Comparison of ENCODE assay signal across 8 cellular contexts in the genomic region with DNA sequence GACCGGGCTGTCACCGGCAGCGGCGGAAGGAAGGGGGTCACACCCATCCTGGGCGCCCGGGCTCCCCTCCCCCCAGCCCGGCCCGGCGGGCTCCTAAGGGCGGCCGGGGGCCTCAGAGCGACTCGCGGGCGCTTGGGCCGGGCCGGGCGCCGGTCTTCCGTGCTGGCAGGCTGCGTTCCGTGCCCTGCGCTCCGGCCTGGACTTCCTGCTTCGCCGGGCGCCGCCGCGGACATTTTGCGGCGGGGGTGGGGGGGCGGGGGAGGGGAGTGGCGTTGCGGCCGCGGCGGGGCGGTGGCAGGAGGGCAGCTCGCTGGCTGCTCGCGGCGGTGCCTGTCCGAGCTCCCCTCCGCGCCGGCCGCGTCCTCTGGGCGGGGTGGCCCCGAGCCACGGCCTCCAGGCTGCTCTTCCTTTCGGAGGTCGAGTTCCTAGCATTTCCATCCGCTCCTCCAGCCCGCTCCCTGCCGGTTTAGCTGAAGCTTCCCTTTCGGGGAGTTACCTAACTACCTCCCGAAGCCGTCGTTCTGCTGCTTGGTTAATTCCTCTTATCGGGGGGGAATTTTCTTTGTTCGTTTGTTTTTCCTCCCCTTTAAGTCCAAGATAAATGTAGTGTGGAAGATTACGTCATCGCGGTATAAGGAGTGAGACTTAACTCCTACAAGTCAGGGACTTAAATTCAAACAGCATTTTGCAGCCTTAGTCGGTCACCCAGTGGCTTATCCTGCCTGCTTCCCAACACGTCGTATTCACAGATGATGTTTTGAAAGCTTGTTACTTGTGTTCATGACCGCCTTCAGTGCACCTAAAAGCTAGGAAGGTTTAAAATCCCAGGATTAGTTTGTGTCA. TPM values are rescaled to one million over a fixed set of nuclear protein-coding genes. Genes with fewer than 3 reads are reported as not detected.
DNase-seq lines count a peak whose midpoint lies in the region; ATAC-seq and TF ChIP-seq lines count a peak whose summit lies in the region.

No MANE protein-coding gene starts in this region.

- H3K9me3 ChIP-seq in A673 (ENCODE audit: low read depth, low read length, poor library complexity, severe bottlenecking) = no peaks in the 10 kb centered on the region
- no peaks in the 10 kb centered on the region for H3K9me3 ChIP-seq in endocrine pancreas (ENCODE audit: control insufficient read depth, low read length)

- H3K4me1 ChIP-seq in A673 (ENCODE audit: insufficient read depth, low read length, poor library complexity, severe bottlenecking) = peaks cover 10% of the 10 kb centered on the region
- H3K4me1 ChIP-seq in endocrine pancreas (ENCODE audit: control insufficient read depth, insufficient read depth, low read length) = peaks cover 16% of the 10 kb centered on the region
- no peaks in the 10 kb centered on the region for H3K4me1 ChIP-seq in mesendoderm (ENCODE audit: control insufficient read depth, low read depth, low read length)

- peak overlapping the region; percentile 92 for H3K9ac ChIP-seq in endocrine pancreas (ENCODE audit: control insufficient read depth, insufficient read depth, low read length)
- H3K9ac ChIP-seq in mesendoderm (ENCODE audit: low read length) = peak overlapping the region; percentile 99

- no TSS peak for BruUV-seq in A673 (replicated peaks; lab: Mats Ljungman, UMichigan)

- POLR2A ChIA-PET in A673 (lab: Charles Lee; ENCODE audit: low non-redundant PET) = interaction anchor here (0.5 to 0.7 kb wide), 2 partner anchors 29 to 497 kb away, joined by 3 read pairs; no protein-coding TSS in a partner anchor

- CTCF ChIA-PET in A673 (lab: Charles Lee) = no interaction called here

- peaks cover 10% of the 10 kb centered on the region for H3K36me3 ChIP-seq in A673 (ENCODE audit: insufficient read depth, low read length, poor library complexity, severe bottlenecking)
- no peaks in the 10 kb centered on the region for H3K36me3 ChIP-seq in endocrine pancreas (ENCODE audit: control insufficient read depth, insufficient read depth, low read length)
- H3K36me3 ChIP-seq in mesendoderm (ENCODE audit: control insufficient read depth, insufficient read depth, low read length) = no peaks in the 10 kb centered on the region

- peak overlapping the region; percentile 59 for H2BK5ac ChIP-seq in mesendoderm (ENCODE audit: low read length)

- peak overlapping the region; percentile 98 for H3K56ac ChIP-seq in mesendoderm (ENCODE audit: low read length)

- H4K5ac ChIP-seq in mesendoderm (ENCODE audit: low read length) = no peak overlapping the region

- H3K4me3 ChIP-seq in A673 (ENCODE audit: low read depth, low read length, poor library complexity, severe bottlenecking) (peak overlapping the region; percentile 93), endocrine pancreas (ENCODE audit: control insufficient read depth, insufficient read depth, low read length) (peak overlapping the region; percentile 97), mesendoderm (ENCODE audit: low read length) (peak overlapping the region; percentile 96)

- peak overlapping the region; percentile 82 for H2AK5ac ChIP-seq in mesendoderm (ENCODE audit: low read length)

- H3K23ac ChIP-seq in mesendoderm (ENCODE audit: low read length) = peak overlapping the region; percentile 66

- no peak for TF ChIP-seq CTCF in A673 (conservative IDR thresholded peaks at IDR 0.05; ENCODE audit: low read depth, low read length)

- H3K4ac ChIP-seq in mesendoderm (ENCODE audit: low read depth, low read length) = peak overlapping the region; percentile 99

- peak; percentile 62 for DNase-seq in A673 (ENCODE audit: low spot score)
- DNase-seq in NCI-H510A treated with DMSO at 0.1 percent for 48 hours (lab: John Stamatoyannopoulos, UW) = peak; percentile 54
- peak; percentile 80 for DNase-seq in activated CD8-positive, alpha-beta memory T cell treated with anti-CD3 and anti-CD28 coated beads for 24 hours
- peak; percentile 91 for DNase-seq in mesendoderm
- DNase-seq in stimulated activated CD8-positive, alpha-beta memory T cell treated with anti-CD3 and anti-CD28 coated beads, Interleukin-7, amount 100 ng/mL, for 1 hour (ENCODE audit: low read depth in 2 of 2) = peak; percentile 14 to 24

- H3K79me1 ChIP-seq in mesendoderm (ENCODE audit: low read length) = peaks cover 2% of the 10 kb centered on the region

- peak overlapping the region; percentile 100 for H4K8ac ChIP-seq in mesendoderm (ENCODE audit: low read depth, low read length)

- intact Hi-C loops in A673 (cut with micrococcal nuclease; ENCODE audit: unreplicated experiment) = no loop called here

- peaks cover 47% of the 10 kb centered on the region for H3K79me2 ChIP-seq in mesendoderm (ENCODE audit: control insufficient read depth, insufficient read depth, low read length)

- peak overlapping the region; percentile 100 for H3K4me2 ChIP-seq in mesendoderm (ENCODE audit: low read length)

- WGBS in mesendoderm (ENCODE audit: extremely low coverage, insufficient coverage, low lambda C conversion rate) = no CpG with 5 or more reads among the region's 70 CpGs

- peak overlapping the region; percentile 97 for H2BK120ac ChIP-seq in mesendoderm (ENCODE audit: low read depth, low read length)

- H3K27ac ChIP-seq in A673 (ENCODE audit: low read depth, low read length, poor library complexity, severe bottlenecking) (peak overlapping the region; percentile 92), mesendoderm (ENCODE audit: low read depth, low read length) (peak overlapping the region; percentile 99)

- H2BK15ac ChIP-seq in mesendoderm (replicated peaks; ENCODE audit: low read depth) = no peak overlapping the region

- H3K18ac ChIP-seq in mesendoderm (ENCODE audit: low read length) = peak overlapping the region; percentile 99

- H3K27me3 ChIP-seq in A673 (replicated peaks; ENCODE audit: insufficient read depth, low read depth, low read length, poor library complexity) (no peaks in the 10 kb centered on the region), endocrine pancreas (ENCODE audit: control insufficient read depth, insufficient read depth, low read length) (no peaks in the 10 kb centered on the region), mesendoderm (ENCODE audit: insufficient read depth, low read length, poor library complexity) (no peaks in the 10 kb centered on the region)

- peak; percentile 41 for ATAC-seq in GM18511 (IDR thresholded peaks at IDR 0.05; ENCODE audit: unreplicated experiment)
- ATAC-seq in HG03095 (IDR thresholded peaks at IDR 0.05; ENCODE audit: unreplicated experiment) = peak; percentile 23

RNA-seq across cellular contexts. Expression of a gene that starts 0.7 kb away (rescaled TPM):
- total RNA-seq in A673 (2021) = 188 and 198 TPM in 2 replicates
- polyA plus RNA-seq in mesendoderm (2013, experiment 1 of 2) = 248 TPM
- polyA plus RNA-seq in mesendoderm (2013, experiment 2 of 2) = 248 TPM

RNA-seq across cellular contexts. Expression of a gene that starts 51.8 kb away (rescaled TPM):
- total RNA-seq in A673 (2021) = not detected in 2 replicates
- not detected for polyA plus RNA-seq in mesendoderm (2013, experiment 1 of 2)
- not detected for polyA plus RNA-seq in mesendoderm (2013, experiment 2 of 2)

Comparison
In these comparisons a context has a peak if more than half of its experiments do, and no peak if none do; other contexts are left out.
1. Peak in every context shown above with its lines: DNase-seq, ATAC-seq, H3K4me3 ChIP-seq and H3K27ac ChIP-seq.
2. DNase-seq: peak in every context shown above with its lines; median percentile 91 in mesendoderm; 80 in activated CD8-positive, alpha-beta memory T cell treated with anti-CD3 and anti-CD28 coated beads for 24 hours; 62 in A673; 54 in NCI-H510A treated with DMSO at 0.1 percent for 48 hours; 19 in stimulated activated CD8-positive, alpha-beta memory T cell treated with anti-CD3 and anti-CD28 coated beads, Interleukin-7, amount 100 ng/mL, for 1 hour.